In genomic region chr1:206050655-206051235, GRCh38 we compare ENCODE assay signal across 7 cellular contexts. TPM values are rescaled to one million over a fixed set of nuclear protein-coding genes. Genes with fewer than 3 reads are reported as not detected.
DNase-seq lines count a peak whose midpoint lies in the region; ATAC-seq and TF ChIP-seq lines count a peak whose summit lies in the region.

No MANE protein-coding gene starts in this region.

- H3F3A ChIP-seq in SU-DHL-6 (ENCODE audit: insufficient read depth) = peaks cover 64% of the 10 kb centered on the region

- TF ChIP-seq POLR2A in gastrocnemius medialis (IDR thresholded peaks at IDR 0.05) = no peak

- H3K4me3 Mint-ChIP-seq in stimulated activated memory B cell treated with anti-CD40 and anti-IgM and Interleukin-4, amounts not matched to agents 10 μg/mL and 1 μg/mL and 100 μg/mL, for 72 hours = peak overlapping the region; percentile 11

- H3K4me2 ChIP-seq in SU-DHL-6 (ENCODE audit: low read depth, low read length, poor library complexity, severe bottlenecking) = peak overlapping the region; percentile 64

- H3K9me3 Mint-ChIP-seq in stimulated activated memory B cell treated with anti-CD40 and anti-IgM and Interleukin-4, amounts not matched to agents 10 μg/mL and 1 μg/mL and 100 μg/mL, for 72 hours = no peaks in the 10 kb centered on the region

- DNase-seq in GM19238 (ENCODE audit: insufficient read length, low spot score) (peak; percentile 30), AG08396 (ENCODE audit: low spot score) (no peak), gastrocnemius medialis (no peak)
- peak; percentile 3 for DNase-seq in effector CD4-positive, alpha-beta T cell

- H3K27ac Mint-ChIP-seq in stimulated activated memory B cell treated with anti-CD40 and anti-IgM and Interleukin-4, amounts not matched to agents 10 μg/mL and 1 μg/mL and 100 μg/mL, for 72 hours = peak overlapping the region; percentile 94

- peak overlapping the region; percentile 74 for H3K9ac ChIP-seq in SU-DHL-6 (ENCODE audit: low read length)

- H3K27me3 Mint-ChIP-seq in stimulated activated memory B cell treated with anti-CD40 and anti-IgM and Interleukin-4, amounts not matched to agents 10 μg/mL and 1 μg/mL and 100 μg/mL, for 72 hours = no peaks in the 10 kb centered on the region

- H3K27me3 ChIP-seq in SU-DHL-6 (ENCODE audit: low read length) (no peaks in the 10 kb centered on the region), gastrocnemius medialis (no peaks in the 10 kb centered on the region)

- no peaks in the 10 kb centered on the region for H3K9me2 ChIP-seq in SU-DHL-6 (replicated peaks; ENCODE audit: insufficient read depth, low read length)

- H3K27ac ChIP-seq in SU-DHL-6 (ENCODE audit: low read depth, low read length) = peak overlapping the region; percentile 96
- H3K27ac ChIP-seq in gastrocnemius medialis = no peak overlapping the region

- H3K4me1 ChIP-seq in gastrocnemius medialis = no peaks in the 10 kb centered on the region

- intact Hi-C loops in gastrocnemius medialis (cut with DNase I; ENCODE audit: low total_unique reads) = no loop called here

- TF ChIP-seq CTCF in SU-DHL-6 (IDR thresholded peaks at IDR 0.05; ENCODE audit: insufficient read depth, low read length, poor library complexity, severe bottlenecking) = peak; percentile 26
- no peak for TF ChIP-seq CTCF in gastrocnemius medialis (IDR thresholded peaks at IDR 0.05 in 4 of 5, conservative IDR thresholded peaks at IDR 0.05 in 1 of 5)

- H3K4me1 Mint-ChIP-seq in stimulated activated memory B cell treated with anti-CD40 and anti-IgM and Interleukin-4, amounts not matched to agents 10 μg/mL and 1 μg/mL and 100 μg/mL, for 72 hours = peaks cover 82% of the 10 kb centered on the region

- peaks cover 34% of the 10 kb centered on the region for H3K36me3 Mint-ChIP-seq in stimulated activated memory B cell treated with anti-CD40 and anti-IgM and Interleukin-4, amounts not matched to agents 10 μg/mL and 1 μg/mL and 100 μg/mL, for 72 hours

- H3K4me3 ChIP-seq in SU-DHL-6 (ENCODE audit: insufficient read depth, low read length, poor library complexity, severe bottlenecking) (peak overlapping the region; percentile 28), gastrocnemius medialis (no peak overlapping the region)

- H3K79me2 ChIP-seq in SU-DHL-6 (ENCODE audit: insufficient read depth, low read length) = peaks cover 35% of the 10 kb centered on the region

- H3K9me3 ChIP-seq in SU-DHL-6 (ENCODE audit: insufficient read depth, low read length) = no peaks in the 10 kb centered on the region
- no peaks in the 10 kb centered on the region for H3K9me3 ChIP-seq in gastrocnemius medialis

- H4K20me1 ChIP-seq in SU-DHL-6 (ENCODE audit: low read depth, low read length) = no peaks in the 10 kb centered on the region

- ATAC-seq in HG03103 (IDR thresholded peaks at IDR 0.05; ENCODE audit: low read depth, unreplicated experiment) = peak; percentile 79
- peak; percentile 97 for ATAC-seq in stimulated activated memory B cell treated with anti-CD40 and anti-IgM and Interleukin-4, amounts not matched to agents 10 μg/mL and 1 μg/mL and 100 μg/mL, for 72 hours
- ATAC-seq in gastrocnemius medialis = no peak

- no peak overlapping the region for H2AFZ ChIP-seq in SU-DHL-6 (ENCODE audit: low read depth, low read length, severe bottlenecking)

- H3K36me3 ChIP-seq in SU-DHL-6 (ENCODE audit: low read length) (no peaks in the 10 kb centered on the region), gastrocnemius medialis (no peaks in the 10 kb centered on the region)

- in situ Hi-C loops in gastrocnemius medialis (cut with MboI; ENCODE audit: low sequenced_read_pairs in 4 of 4) = no loop called here

RNA-seq across cellular contexts. Expression of gene RHEX, which starts 2.2 kb away (rescaled TPM):
- not detected for total RNA-seq in gastrocnemius medialis

RNA-seq across cellular contexts. Expression of gene CTSE, which starts 27.1 kb away (rescaled TPM):
- not detected for total RNA-seq in gastrocnemius medialis

RNA-seq across cellular contexts. Expression of gene RAB7B, which starts 47.5 kb away (rescaled TPM):
- total RNA-seq in gastrocnemius medialis = under 1 TPM in 3 of 4 donors, not detected in 1; 0.15 to 0.62 (median 0.33) TPM

Comparison
In these comparisons a context has a peak if more than half of its experiments do, and no peak if none do; other contexts are left out.
1. DNase-seq: peak in GM19238 (single experiment) and effector CD4-positive, alpha-beta T cell (single experiment); none in AG08396 (single experiment) and gastrocnemius medialis (0 of 2).
2. ATAC-seq: peak in HG03103 (single experiment) and stimulated activated memory B cell treated with anti-CD40 and anti-IgM and Interleukin-4, amounts not matched to agents 10 μg/mL and 1 μg/mL and 100 μg/mL, for 72 hours (single experiment); none in gastrocnemius medialis (0 of 2).